27 cellular contexts compared by ENCODE assay signal in the genomic region with DNA sequence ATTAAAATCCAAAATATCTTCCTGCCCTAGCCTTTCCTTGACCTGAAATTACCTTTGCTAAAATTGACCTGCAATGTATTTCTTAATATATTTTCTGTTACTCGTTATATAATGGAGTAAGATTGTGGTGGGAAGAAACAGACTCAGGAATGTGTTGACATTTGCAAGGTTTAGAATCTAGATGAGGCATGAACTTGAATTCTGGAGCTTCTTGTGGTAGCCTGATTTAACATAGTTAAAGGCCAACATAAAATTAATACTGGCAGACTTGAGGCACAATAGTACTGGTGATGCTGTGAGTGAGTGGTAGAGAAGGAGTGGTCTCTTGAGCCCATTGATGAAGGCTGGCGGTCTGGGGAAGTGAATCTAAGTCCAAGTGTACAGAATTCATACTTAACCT.
"Had no signal": no experiment of that assay in that cellular context is flagged by ENCODE, and none has a peak within 500 bp of the region (broad histone marks: within the 10 kb centered on the region; RNA-seq: fewer than 3 reads in every experiment).

No MANE protein-coding gene starts in this region.

- H3K27ac ChIP-seq: esophagus muscularis mucosa, left ventricle myocardium inferior, stomach, thyroid gland, upper lobe of left lung, vagina had no signal

- ATAC-seq: activated naive CD4-positive, alpha-beta T cell treated with anti-CD3 and anti-CD28 coated beads, Interleukin-2, amount 50 U/mL, for 72 hours; activated T-cell treated with anti-CD3 and anti-CD28 coated beads, Interleukin-2, amount 50 U/mL, for 72 hours; natural killer cell treated with Interleukin-12 subunit alpha and Interleukin-12 subunit beta and Interleukin-15 and Interleukin-18, amount 100 ng/mL, for 72 hours; sciatic nerve; stimulated activated memory B cell treated with anti-CD40 and anti-IgM and Interleukin-4, amounts not matched to agents 10 μg/mL and 1 μg/mL and 100 μg/mL, for 72 hours had no signal

- H3K9me3 ChIP-seq: esophagus muscularis mucosa, left ventricle myocardium inferior, stomach, thyroid gland, upper lobe of left lung, vagina had no signal

- H3K4me3 ChIP-seq: esophagus muscularis mucosa, left ventricle myocardium inferior, lung, stomach, thyroid gland, upper lobe of left lung, vagina had no signal

- DNase-seq: activated CD4-positive, alpha-beta T cell treated with anti-CD3 and anti-CD28 coated beads for 4 hours; activated CD4-positive, alpha-beta T cell treated with anti-CD3 and anti-CD28 coated beads, Interleukin-2, amount 50 U/mL, for 4 hours; activated naive CD4-positive, alpha-beta T cell; activated T-cell treated with anti-CD3 and anti-CD28 coated beads for 4 hours; activated T-cell treated with anti-CD3 and anti-CD28 coated beads, Interleukin-2, amount 50 U/mL, for 72 hours; aorta; caudate nucleus; dermis blood vessel endothelial cell; effector CD4-positive, alpha-beta T cell; islet precursor cell; left ventricle myocardium inferior; mesendoderm; retina; small intestine; stimulated activated CD4-positive, alpha-beta T cell treated with anti-CD3 and anti-CD28 coated beads, Interleukin-4, amount 100 ng/mL, for 4 hours; stimulated activated CD8-positive, alpha-beta memory T cell treated with anti-CD3 and anti-CD28 coated beads, Interleukin-4, amount 100 ng/mL, for 48 hours; stomach; T-helper 1 cell; thyroid gland; upper lobe of left lung had no signal

- H3K4me1 ChIP-seq: stomach, thyroid gland, upper lobe of left lung, vagina had no signal

- H3K36me3 ChIP-seq: esophagus muscularis mucosa, left ventricle myocardium inferior, stomach, thyroid gland, upper lobe of left lung, vagina had no signal

- H3K27me3 ChIP-seq: esophagus muscularis mucosa, stomach, thyroid gland, upper lobe of left lung, vagina had no signal
